12 cellular contexts compared by ENCODE assay signal in genomic region chr15:28994142-28994829, GRCh38.
A peak's percentile ranks its signal among the peaks of the same experiment; 100 is the strongest.
DNase-seq lines count a peak whose midpoint lies in the region; ATAC-seq and TF ChIP-seq lines count a peak whose summit lies in the region.
"Had no signal": no experiment of that assay in that cellular context is flagged by ENCODE, and none has a peak within 500 bp of the region (broad histone marks: within the 10 kb centered on the region; RNA-seq: fewer than 3 reads in every experiment).

No MANE protein-coding gene starts in this region.

- peaks cover 7% of the 10 kb centered on the region for H3K4me1 Mint-ChIP-seq in activated CD4-positive, alpha-beta T cell treated with anti-CD3 and anti-CD28 coated beads, Interleukin-2, amount 10 ng/mL, durations not matched to agents 24 days and 14 days
- H3K4me1 Mint-ChIP-seq in effector memory CD8-positive, alpha-beta T cell (ENCODE audit: low read depth in 2 of 2) = peaks cover 16 to 21% of the 10 kb centered on the region in 2 donors

- H3K27ac ChIP-seq in KOPT-K1 (ENCODE audit: low read depth, low read length, poor library complexity, severe bottlenecking) (peak overlapping the region; percentile 64), adrenal gland (no peak overlapping the region)

- H3K4me3 Mint-ChIP-seq in activated CD4-positive, alpha-beta T cell treated with anti-CD3 and anti-CD28 coated beads, Interleukin-2, amount 10 ng/mL, durations not matched to agents 24 days and 14 days = no peak overlapping the region
- H3K4me3 Mint-ChIP-seq in effector memory CD8-positive, alpha-beta T cell = peak overlapping the region; percentile 12 to 45

- H3K4me3 ChIP-seq in MG63 (no peak overlapping the region), adrenal gland (no peak overlapping the region)

- H3K9me3 ChIP-seq in KOPT-K1 (ENCODE audit: insufficient read depth, low read length, poor library complexity, severe bottlenecking) (no peaks in the 10 kb centered on the region), MG63 (no peaks in the 10 kb centered on the region), adrenal gland (replicated peaks in 1 of 3) (no peaks in the 10 kb centered on the region)
- H3K9me3 ChIP-seq: BE2C had no signal

- H3K27me3 ChIP-seq in MG63 = no peaks in the 10 kb centered on the region
- no peaks in the 10 kb centered on the region for H3K27me3 ChIP-seq in adrenal gland
- H3K27me3 ChIP-seq: BE2C had no signal

- TF ChIP-seq POLR2A in adrenal gland (IDR thresholded peaks at IDR 0.05) = no peak

- H3K36me3 ChIP-seq in KOPT-K1 (ENCODE audit: insufficient read depth, low read length) (peaks cover 10% of the 10 kb centered on the region; the same call in 1 of the 2 replicates), MG63 (no peaks in the 10 kb centered on the region), adrenal gland (replicated peaks in 1 of 2) (no peaks in the 10 kb centered on the region)
- H3K36me3 ChIP-seq: BE2C had no signal

- H3K27ac Mint-ChIP-seq in activated CD4-positive, alpha-beta T cell treated with anti-CD3 and anti-CD28 coated beads, Interleukin-2, amount 10 ng/mL, durations not matched to agents 24 days and 14 days = no peak overlapping the region
- peak overlapping the region; percentile 67 to 75 for H3K27ac Mint-ChIP-seq in effector memory CD8-positive, alpha-beta T cell

- ATAC-seq in effector memory CD8-positive, alpha-beta T cell (replicated peaks) = peak; percentile 88
- ATAC-seq in GM18498 (IDR thresholded peaks at IDR 0.05; ENCODE audit: unreplicated experiment) = no peak

- H3K27me3 Mint-ChIP-seq in activated CD4-positive, alpha-beta T cell treated with anti-CD3 and anti-CD28 coated beads, Interleukin-2, amount 10 ng/mL, durations not matched to agents 24 days and 14 days = no peaks in the 10 kb centered on the region
- H3K27me3 Mint-ChIP-seq in effector memory CD8-positive, alpha-beta T cell = peaks cover 0 to 7% of the 10 kb centered on the region in 2 donors

- no peaks in the 10 kb centered on the region for H3K9me3 Mint-ChIP-seq in activated CD4-positive, alpha-beta T cell treated with anti-CD3 and anti-CD28 coated beads, Interleukin-2, amount 10 ng/mL, durations not matched to agents 24 days and 14 days
- H3K9me3 Mint-ChIP-seq in effector memory CD8-positive, alpha-beta T cell = no peaks in the 10 kb centered on the region

- peak; percentile 63 for DNase-seq in activated CD4-positive, alpha-beta T cell treated with anti-CD3 and anti-CD28 coated beads, Interleukin-2, amount 10 ng/mL, durations not matched to agents 24 days and 14 days
- DNase-seq in effector memory CD8-positive, alpha-beta T cell = peak in 2 of 3 experiments; percentile 11 to 33
- peak; percentile 24 for DNase-seq in stimulated activated CD4-positive, alpha-beta T cell treated with anti-CD3 and anti-CD28 coated beads, Interleukin-2, amount 100 ng/mL, for 4 hours (ENCODE audit: low read depth)
- DNase-seq in kidney tubule cell (ENCODE audit: low spot score) = no peak
- no peak for DNase-seq in MG63
- no peak for DNase-seq in adrenal gland
- DNase-seq: activated CD4-positive, CD25-positive, alpha-beta regulatory T cell treated with anti-CD3 and anti-CD28 coated beads, Interleukin-2, amount 50 U/mL, for 72 hours; BE2C; NCI-H1105 treated with DMSO at 0.1 percent for 48 hours; retina had no signal

- intact Hi-C loops in activated CD4-positive, alpha-beta T cell treated with anti-CD3 and anti-CD28 coated beads, Interleukin-2, amount 10 ng/mL, durations not matched to agents 24 days and 14 days (cut with micrococcal nuclease) = loop anchor here (10.0 kb wide), 1 partner anchor 51 kb away; no protein-coding TSS in a partner anchor
- intact Hi-C loops in adrenal gland (cut with DNase I) = loop anchor here in 1 of 2 donors (10.0 kb wide), 1 partner anchor 119 kb away; no protein-coding TSS in a partner anchor

- no peaks in the 10 kb centered on the region for H3K36me3 Mint-ChIP-seq in activated CD4-positive, alpha-beta T cell treated with anti-CD3 and anti-CD28 coated beads, Interleukin-2, amount 10 ng/mL, durations not matched to agents 24 days and 14 days (ENCODE audit: low read depth)
- H3K36me3 Mint-ChIP-seq in effector memory CD8-positive, alpha-beta T cell (ENCODE audit: insufficient read depth) = peaks cover 11% of the 10 kb centered on the region

- 78 to 82% (median 78%) methylated on average over 14 of the region's 14 CpGs for WGBS in adrenal gland, 4 donors

- H3K4me1 ChIP-seq in adrenal gland (replicated peaks in 1 of 2) = no peaks in the 10 kb centered on the region

- TF ChIP-seq CTCF in adrenal gland (IDR thresholded peaks at IDR 0.05) = no peak

Comparison
In these comparisons a context has a peak if more than half of its experiments do, and no peak if none do; other contexts are left out.
1. DNase-seq: peak in activated CD4-positive, alpha-beta T cell treated with anti-CD3 and anti-CD28 coated beads, Interleukin-2, amount 10 ng/mL, durations not matched to agents 24 days and 14 days (single experiment), effector memory CD8-positive, alpha-beta T cell (2 of 3) and stimulated activated CD4-positive, alpha-beta T cell treated with anti-CD3 and anti-CD28 coated beads, Interleukin-2, amount 100 ng/mL, for 4 hours (single experiment); none in kidney tubule cell (single experiment), MG63 (single experiment) and adrenal gland (0 of 7).